13 cellular contexts compared by ENCODE assay signal in the genomic region with DNA sequence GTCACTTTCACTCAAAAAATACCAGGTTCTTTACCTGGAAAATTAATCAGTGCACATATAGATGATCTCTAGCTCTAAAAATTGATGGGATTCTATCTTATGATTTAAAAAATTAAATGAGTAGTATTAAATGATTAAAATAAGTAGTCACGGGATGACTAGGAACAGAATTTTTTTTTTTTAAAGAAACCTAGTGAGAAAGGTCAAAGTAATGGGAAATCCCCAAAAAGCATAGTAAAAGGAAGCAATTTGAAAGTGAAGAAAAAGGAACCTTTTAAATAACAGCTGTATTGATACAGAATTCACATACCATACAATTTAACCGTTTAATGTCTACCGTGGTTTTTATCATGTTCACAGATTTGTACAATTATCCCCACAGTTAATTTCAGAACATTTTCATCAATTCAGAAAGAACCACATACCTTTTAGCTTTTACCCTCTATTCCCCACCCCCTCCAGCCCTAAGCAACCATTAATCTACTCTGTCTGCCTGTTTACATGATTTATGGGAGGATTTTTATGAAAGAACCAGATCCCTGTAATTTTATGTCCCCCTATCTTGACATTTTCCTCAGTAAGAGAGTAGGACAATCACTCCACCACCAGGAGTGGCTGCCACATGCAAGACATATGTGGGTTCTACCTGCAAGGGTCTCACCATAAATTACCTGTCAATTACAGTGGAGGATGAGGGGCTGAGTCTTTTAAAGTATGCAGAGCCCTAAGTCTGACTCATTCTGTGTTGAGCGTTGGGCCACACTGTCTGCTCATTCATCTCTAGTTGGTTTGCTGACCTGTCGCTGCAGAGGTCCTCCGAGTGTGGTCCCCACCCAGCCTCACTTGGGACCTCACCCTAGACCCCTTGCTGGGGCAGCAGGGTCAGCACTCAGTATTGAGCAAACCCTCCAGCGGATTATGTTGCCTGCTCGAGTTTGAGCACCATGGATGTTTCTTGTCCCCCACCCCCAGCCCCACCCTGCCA. TPM values are rescaled to one million over a fixed set of nuclear protein-coding genes. Genes with fewer than 3 reads are reported as not detected.
DNase-seq lines count a peak whose midpoint lies in the region; ATAC-seq, FAIRE-seq and TF ChIP-seq lines count a peak whose summit lies in the region.
"Had no signal": no experiment of that assay in that cellular context is flagged by ENCODE, and none has a peak within 500 bp of the region (broad histone marks: within the 10 kb centered on the region; RNA-seq: fewer than 3 reads in every experiment).

No MANE protein-coding gene starts in this region.

- H3K36me3 ChIP-seq in astrocyte (ENCODE audit: insufficient read depth, low read length), result no peaks in the 10 kb centered on the region
- H3K36me3 ChIP-seq in upper lobe of right lung, result no peaks in the 10 kb centered on the region
- H3K36me3 ChIP-seq in GM23338 (ENCODE audit: insufficient read depth), result no peaks in the 10 kb centered on the region; the same call in 1 of the 2 replicates
- H3K36me3 ChIP-seq: ascending aorta had no signal

- no peak for TF ChIP-seq CTCF in astrocyte (IDR thresholded peaks at IDR 0.05; ENCODE audit: insufficient read depth, low read depth, low read length)
- no peak for TF ChIP-seq CTCF in upper lobe of right lung (IDR thresholded peaks at IDR 0.05)
- no peak for TF ChIP-seq CTCF in GM23338 (conservative IDR thresholded peaks at IDR 0.05; ENCODE audit: low read depth in 2 of 2)

- peak overlapping the region; percentile 31 for H3K27ac Mint-ChIP-seq in astrocyte (ENCODE audit: unreplicated experiment)
- H3K27ac Mint-ChIP-seq in GM23338, result no peak overlapping the region

- ATAC-seq in GM19372 (IDR thresholded peaks at IDR 0.05; ENCODE audit: low read depth, unreplicated experiment), result peak; percentile 36
- peak; percentile 41 for ATAC-seq in HG03175 (IDR thresholded peaks at IDR 0.05; ENCODE audit: unreplicated experiment)
- no peak for ATAC-seq in upper lobe of right lung
- no peak for ATAC-seq in GM23338

- H3K27me3 Mint-ChIP-seq in astrocyte (ENCODE audit: low read depth, unreplicated experiment) (no peaks in the 10 kb centered on the region), GM23338 (ENCODE audit: insufficient read depth, low read depth, poor library complexity) (peaks cover 6% of the 10 kb centered on the region)

- H3K4me2 ChIP-seq in astrocyte (ENCODE audit: low read length) (no peak overlapping the region), GM23338 (no peak overlapping the region)

- H3K36me3 Mint-ChIP-seq in astrocyte (ENCODE audit: low read depth, unreplicated experiment) (peaks cover 7% of the 10 kb centered on the region), GM23338 (ENCODE audit: low read depth) (no peaks in the 10 kb centered on the region; the same call in 2 of the 3 replicates)

- peaks cover 46% of the 10 kb centered on the region for H3K4me1 Mint-ChIP-seq in astrocyte (ENCODE audit: low read depth, unreplicated experiment)
- H3K4me1 Mint-ChIP-seq in GM23338, result peaks cover 15% of the 10 kb centered on the region

- peaks cover 2% of the 10 kb centered on the region for H3K9me3 Mint-ChIP-seq in astrocyte (ENCODE audit: unreplicated experiment)
- H3K9me3 Mint-ChIP-seq in GM23338, result no peaks in the 10 kb centered on the region; the same call in 2 of the 3 replicates

- H3K79me2 ChIP-seq in astrocyte (ENCODE audit: insufficient read depth, low read length) (peaks cover 3% of the 10 kb centered on the region), GM23338 (replicated peaks; ENCODE audit: insufficient read depth) (no peaks in the 10 kb centered on the region)

- no peaks in the 10 kb centered on the region for H3F3A ChIP-seq in GM23338 (replicated peaks; ENCODE audit: low read depth)

- H3K27ac ChIP-seq in astrocyte (ENCODE audit: low read depth, low read length), result no peak overlapping the region
- H3K27ac ChIP-seq in upper lobe of right lung, result no peak overlapping the region
- no peak overlapping the region for H3K27ac ChIP-seq in GM23338 (ENCODE audit: low read depth)
- H3K27ac ChIP-seq: ascending aorta had no signal

- H2AFZ ChIP-seq in astrocyte (ENCODE audit: low read depth, low read length) (no peak overlapping the region), GM23338 (no peak overlapping the region)

- H3K4me3 Mint-ChIP-seq in astrocyte (ENCODE audit: unreplicated experiment) (no peak overlapping the region), GM23338 (no peak overlapping the region)

- H4K20me1 ChIP-seq in astrocyte (ENCODE audit: insufficient read depth, low read length) (peaks cover 8% of the 10 kb centered on the region), GM23338 (replicated peaks; ENCODE audit: insufficient read depth) (no peaks in the 10 kb centered on the region)

- intact Hi-C loops in upper lobe of right lung (cut with DNase I), result no loop called here

- no peak for DNase-seq in GM12891 (ENCODE audit: insufficient read length, low spot score)
- no peak for DNase-seq in astrocyte (ENCODE audit: low read depth)
- no peak for DNase-seq in medulla oblongata (ENCODE audit: extremely low spot score)
- no peak for DNase-seq in upper lobe of right lung
- DNase-seq in GM23338 (ENCODE audit: low spot score), result no peak
- no peak for DNase-seq in amniotic stem cell (lab: John Stamatoyannopoulos, UW)
- DNase-seq: activated CD4-positive, alpha-beta T cell treated with anti-CD3 and anti-CD28 coated beads for 48 hours; NCI-H146; RPMI8226 had no signal

- H3K9ac ChIP-seq in astrocyte (ENCODE audit: low read length), result no peak overlapping the region

- H3K27me3 ChIP-seq in astrocyte (ENCODE audit: insufficient read depth, low read length) (no peaks in the 10 kb centered on the region), upper lobe of right lung (no peaks in the 10 kb centered on the region), GM23338 (ENCODE audit: insufficient read depth) (no peaks in the 10 kb centered on the region)
- H3K27me3 ChIP-seq: ascending aorta had no signal

- no peaks in the 10 kb centered on the region for H3K9me2 ChIP-seq in GM23338 (ENCODE audit: insufficient read depth)

- FAIRE-seq in GM12891 (lab: Jason Lieb, UNC), result peak; percentile 13
- FAIRE-seq in astrocyte (lab: Jason Lieb, UNC), result no peak
- FAIRE-seq: endothelial cell of umbilical vein had no signal

- H3K4me3 ChIP-seq in astrocyte (ENCODE audit: insufficient read depth, low read depth, low read length), result no peak overlapping the region
- no peak overlapping the region for H3K4me3 ChIP-seq in upper lobe of right lung
- no peak overlapping the region for H3K4me3 ChIP-seq in GM23338
- H3K4me3 ChIP-seq: ascending aorta had no signal

- TF ChIP-seq POLR2A in GM12891 (IDR thresholded peaks at IDR 0.05; ENCODE audit: low read depth, low read length), result no peak

- no peaks in the 10 kb centered on the region for H3K9me3 ChIP-seq in astrocyte (ENCODE audit: insufficient read depth, low read depth, low read length)
- H3K9me3 ChIP-seq in upper lobe of right lung, result no peaks in the 10 kb centered on the region
- H3K9me3 ChIP-seq: ascending aorta had no signal

- H3K4me1 ChIP-seq in astrocyte (ENCODE audit: insufficient read depth, low read length) (peaks cover 8% of the 10 kb centered on the region), upper lobe of right lung (peaks cover 10% of the 10 kb centered on the region), GM23338 (ENCODE audit: insufficient read depth) (peaks cover 8% of the 10 kb centered on the region; the same call in 1 of the 2 replicates)

TF ChIP-seq in GM12891, 5 proteins besides CTCF, POLR2A, EP300 and RAD21:
- TF ChIP-seq POLR2AphosphoS5 (IDR thresholded peaks at IDR 0.05; ENCODE audit: low read depth, low read length) (peak; percentile 25; the same call in 1 of the 2 replicates), PAX5 (IDR thresholded peaks at IDR 0.05; ENCODE audit: insufficient read depth, low read length, severe bottlenecking) (no peak), POU2F2 (IDR thresholded peaks at IDR 0.05; ENCODE audit: low read depth, low read length) (no peak)

TF ChIP-seq in GM23338, 12 proteins besides CTCF, POLR2A, EP300 and RAD21 (continues in another document):
- TF ChIP-seq ZNF331 (CRISPR knock-in tag; IDR thresholded peaks at IDR 0.05; ENCODE audit: low read depth) (no peak), CREB1 (CRISPR knock-in tag; IDR thresholded peaks at IDR 0.05; ENCODE audit: low read depth) (no peak), JUNB (IDR thresholded peaks at IDR 0.05; ENCODE audit: unreplicated experiment) (no peak), EZH2phosphoT487 (IDR thresholded peaks at IDR 0.05; ENCODE audit: unreplicated experiment) (no peak), EZH2 (IDR thresholded peaks at IDR 0.05; ENCODE audit: low read depth, unreplicated experiment) (no peak), ZNF114 (CRISPR knock-in tag; IDR thresholded peaks at IDR 0.05) (no peak)
- TF ChIP-seq, protein P1, sequence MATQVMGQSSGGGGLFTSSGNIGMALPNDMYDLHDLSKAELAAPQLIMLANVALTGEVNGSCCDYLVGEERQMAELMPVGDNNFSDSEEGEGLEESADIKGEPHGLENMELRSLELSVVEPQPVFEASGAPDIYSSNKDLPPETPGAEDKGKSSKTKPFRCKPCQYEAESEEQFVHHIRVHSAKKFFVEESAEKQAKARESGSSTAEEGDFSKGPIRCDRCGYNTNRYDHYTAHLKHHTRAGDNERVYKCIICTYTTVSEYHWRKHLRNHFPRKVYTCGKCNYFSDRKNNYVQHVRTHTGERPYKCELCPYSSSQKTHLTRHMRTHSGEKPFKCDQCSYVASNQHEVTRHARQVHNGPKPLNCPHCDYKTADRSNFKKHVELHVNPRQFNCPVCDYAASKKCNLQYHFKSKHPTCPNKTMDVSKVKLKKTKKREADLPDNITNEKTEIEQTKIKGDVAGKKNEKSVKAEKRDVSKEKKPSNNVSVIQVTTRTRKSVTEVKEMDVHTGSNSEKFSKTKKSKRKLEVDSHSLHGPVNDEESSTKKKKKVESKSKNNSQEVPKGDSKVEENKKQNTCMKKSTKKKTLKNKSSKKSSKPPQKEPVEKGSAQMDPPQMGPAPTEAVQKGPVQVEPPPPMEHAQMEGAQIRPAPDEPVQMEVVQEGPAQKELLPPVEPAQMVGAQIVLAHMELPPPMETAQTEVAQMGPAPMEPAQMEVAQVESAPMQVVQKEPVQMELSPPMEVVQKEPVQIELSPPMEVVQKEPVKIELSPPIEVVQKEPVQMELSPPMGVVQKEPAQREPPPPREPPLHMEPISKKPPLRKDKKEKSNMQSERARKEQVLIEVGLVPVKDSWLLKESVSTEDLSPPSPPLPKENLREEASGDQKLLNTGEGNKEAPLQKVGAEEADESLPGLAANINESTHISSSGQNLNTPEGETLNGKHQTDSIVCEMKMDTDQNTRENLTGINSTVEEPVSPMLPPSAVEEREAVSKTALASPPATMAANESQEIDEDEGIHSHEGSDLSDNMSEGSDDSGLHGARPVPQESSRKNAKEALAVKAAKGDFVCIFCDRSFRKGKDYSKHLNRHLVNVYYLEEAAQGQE (IDR thresholded peaks at IDR 0.05; ENCODE audit: unreplicated experiment), result no peak

RNA-seq across cellular contexts. Expression of a gene that starts 16.0 kb away (rescaled TPM):
- 27.9 TPM for polyA plus RNA-seq in GM12891 (2012; ENCODE audit: low read depth, missing spikeins)
- total RNA-seq in astrocyte (13.5 and 22.7 TPM in 2 replicates), upper lobe of right lung (6.1 TPM)
- total RNA-seq in GM23338 (2014; rRNA removed; shearing (Covaris generic)), result 13.0 and 15.4 TPM in 2 replicates
- 2.7 and 2.9 TPM in 2 replicates for polyA plus RNA-seq in GM23338 (2016; fragmentation: Nextera tagmentation; extraction: Ambion mirVana)

Comparison
In these comparisons a context has a peak if more than half of its experiments do, and no peak if none do; other contexts are left out.
1. ATAC-seq: peak in GM19372 (single experiment) and HG03175 (single experiment); none in upper lobe of right lung (single experiment) and GM23338 (single experiment).